Comparison of ENCODE assay signal across 14 cellular contexts in the genomic region with DNA sequence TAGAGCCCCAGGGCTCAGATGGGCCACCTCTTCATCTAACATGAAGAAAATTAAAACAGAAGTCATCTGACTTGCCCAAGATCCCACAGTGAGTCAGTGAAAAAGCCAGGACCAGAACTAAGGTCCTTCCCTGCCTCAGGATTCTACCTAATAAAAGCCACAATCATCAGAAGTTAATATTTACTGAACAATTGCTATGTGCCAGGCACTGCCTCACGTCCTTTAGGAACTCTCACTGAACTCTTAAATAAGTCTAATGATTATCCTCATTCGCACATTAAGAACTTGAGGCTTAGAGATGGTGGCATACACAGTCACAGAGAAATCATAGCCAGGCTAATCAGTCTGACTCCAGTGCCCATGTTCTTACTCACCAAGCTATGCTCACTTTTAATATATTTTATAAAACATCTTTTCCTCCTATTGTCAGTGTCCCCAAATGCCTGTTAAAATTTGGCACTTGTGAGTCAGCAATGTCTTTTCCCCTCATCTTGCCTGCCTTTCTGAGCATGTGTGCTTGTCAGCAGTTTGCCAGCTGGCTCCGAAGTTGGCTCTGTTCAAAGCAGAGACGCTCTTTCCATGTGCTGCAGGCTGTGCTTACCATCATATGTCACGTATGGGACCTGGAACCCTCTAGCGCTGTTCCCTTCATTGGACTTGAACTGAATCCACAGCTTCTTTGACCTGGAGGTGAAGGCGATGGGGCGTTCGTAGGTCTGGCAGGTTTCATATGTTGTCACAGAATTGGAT.
"Had no signal": no experiment of that assay in that cellular context is flagged by ENCODE, and none has a peak within 500 bp of the region (broad histone marks: within the 10 kb centered on the region; RNA-seq: fewer than 3 reads in every experiment).

No MANE protein-coding gene starts in this region.

- ATAC-seq: left colon; lower lobe of right lung; natural killer cell treated with Interleukin-12 subunit alpha and Interleukin-12 subunit beta and Interleukin-15 and Interleukin-18, amount 100 ng/mL, for 72 hours; stimulated activated naive B cell treated with anti-CD40 and anti-IgM and Interleukin-4, amounts not matched to agents 10 μg/mL and 1 μg/mL and 100 μg/mL, for 72 hours; T-helper 17 cell; upper lobe of right lung had no signal

- H3K36me3 Mint-ChIP-seq: natural killer cell treated with Interleukin-12 subunit alpha and Interleukin-12 subunit beta and Interleukin-15 and Interleukin-18, amount 100 ng/mL, for 72 hours; stimulated activated naive B cell treated with anti-CD40 and anti-IgM and Interleukin-4, amounts not matched to agents 10 μg/mL and 1 μg/mL and 100 μg/mL, for 72 hours had no signal

- H3K4me3 Mint-ChIP-seq: activated CD4-positive, alpha-beta memory T cell treated with anti-CD3 and anti-CD28 coated beads, Interleukin-2, amount 10 ng/mL, durations not matched to agents 7 days and 5 days; activated T-cell treated with anti-CD3 and anti-CD28 coated beads, Interleukin-2, amount 50 U/mL, for 24 hours; natural killer cell treated with Interleukin-12 subunit alpha and Interleukin-12 subunit beta and Interleukin-15 and Interleukin-18, amount 100 ng/mL, for 72 hours; stimulated activated naive B cell treated with anti-CD40 and anti-IgM and Interleukin-4, amounts not matched to agents 10 μg/mL and 1 μg/mL and 100 μg/mL, for 72 hours; T-helper 17 cell had no signal

- H3K9me3 Mint-ChIP-seq: activated CD4-positive, alpha-beta memory T cell treated with anti-CD3 and anti-CD28 coated beads, Interleukin-2, amount 10 ng/mL, durations not matched to agents 7 days and 5 days; activated T-cell treated with anti-CD3 and anti-CD28 coated beads, Interleukin-2, amount 50 U/mL, for 24 hours; natural killer cell treated with Interleukin-12 subunit alpha and Interleukin-12 subunit beta and Interleukin-15 and Interleukin-18, amount 100 ng/mL, for 72 hours; stimulated activated naive B cell treated with anti-CD40 and anti-IgM and Interleukin-4, amounts not matched to agents 10 μg/mL and 1 μg/mL and 100 μg/mL, for 72 hours had no signal

- H3K27ac Mint-ChIP-seq: activated CD4-positive, alpha-beta memory T cell treated with anti-CD3 and anti-CD28 coated beads, Interleukin-2, amount 10 ng/mL, durations not matched to agents 7 days and 5 days; activated T-cell treated with anti-CD3 and anti-CD28 coated beads, Interleukin-2, amount 50 U/mL, for 24 hours; natural killer cell treated with Interleukin-12 subunit alpha and Interleukin-12 subunit beta and Interleukin-15 and Interleukin-18, amount 100 ng/mL, for 72 hours; stimulated activated naive B cell treated with anti-CD40 and anti-IgM and Interleukin-4, amounts not matched to agents 10 μg/mL and 1 μg/mL and 100 μg/mL, for 72 hours; T-helper 17 cell had no signal

- DNase-seq: activated CD4-positive, alpha-beta memory T cell treated with anti-CD3 and anti-CD28 coated beads, Interleukin-2, amount 10 ng/mL, durations not matched to agents 7 days and 5 days; activated CD4-positive, alpha-beta T cell treated with anti-CD3 and anti-CD28 coated beads for 4 hours; activated effector memory CD4-positive, alpha-beta T cell treated with Interleukin-2 at 50 U/mL for 16 hours; activated naive CD4-positive, alpha-beta T cell treated with anti-CD3 and anti-CD28 coated beads, Interleukin-2, amount 50 U/mL, for 16 hours; activated T-cell treated with anti-CD3 and anti-CD28 coated beads, Interleukin-2, amount 50 U/mL, for 24 hours; dermis blood vessel endothelial cell; effector memory CD4-positive, alpha-beta T cell; esophagus squamous epithelium; left colon; lower lobe of right lung; stimulated activated naive B cell treated with anti-CD40 and anti-IgM and Interleukin-4, amounts not matched to agents 10 μg/mL and 1 μg/mL and 100 μg/mL, for 72 hours; T-helper 17 cell; upper lobe of right lung had no signal

- H3K4me1 Mint-ChIP-seq: stimulated activated naive B cell treated with anti-CD40 and anti-IgM and Interleukin-4, amounts not matched to agents 10 μg/mL and 1 μg/mL and 100 μg/mL, for 72 hours had no signal
